25 cellular contexts compared by ENCODE assay signal in the genomic region with DNA sequence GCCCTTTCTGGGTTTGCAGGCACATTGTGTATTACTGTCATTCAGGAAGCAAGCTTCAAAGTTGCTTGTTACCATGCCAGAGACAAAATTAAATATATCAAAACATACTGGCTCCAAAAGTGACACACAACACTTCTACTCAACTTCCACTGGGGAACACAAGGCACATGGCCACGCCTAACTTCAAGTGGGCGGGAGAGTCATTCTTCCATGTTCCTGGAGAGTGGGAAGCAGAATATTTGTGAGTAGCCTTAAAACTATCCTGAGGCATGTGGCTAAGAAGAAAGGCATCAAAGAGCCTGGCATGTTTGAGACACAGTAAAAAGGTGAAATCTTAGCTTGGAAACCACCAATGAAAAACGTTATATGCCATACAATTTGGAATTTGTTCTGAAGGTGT.
DNase-seq lines count a peak whose midpoint lies in the region; ATAC-seq, FAIRE-seq and TF ChIP-seq lines count a peak whose summit lies in the region.
"Had no signal": no experiment of that assay in that cellular context is flagged by ENCODE, and none has a peak within 500 bp of the region (broad histone marks: within the 10 kb centered on the region; RNA-seq: fewer than 3 reads in every experiment).

No MANE protein-coding gene starts in this region.

- no peak overlapping the region for H3K4me3 ChIP-seq in GM23248
- H3K4me3 ChIP-seq in astrocyte (ENCODE audit: insufficient read depth, low read depth, low read length): no peak overlapping the region
- H3K4me3 ChIP-seq: A549, left lung had no signal

- TF ChIP-seq CTCF in astrocyte (IDR thresholded peaks at IDR 0.05; ENCODE audit: insufficient read depth, low read depth, low read length): no peak

- H3K9me3 Mint-ChIP-seq in astrocyte (ENCODE audit: unreplicated experiment): no peaks in the 10 kb centered on the region
- H3K9me3 Mint-ChIP-seq: T-helper 2 cell treated with Interferon-gamma antibody and Interleukin-4, amounts not matched to agents 5 μg/mL and 100 μg/mL, for 36 hours; type B pancreatic cell had no signal

- DNase-seq in AG08395 (ENCODE audit: low spot score) (peak; percentile 10), GM23248 (peak; percentile 89), astrocyte (ENCODE audit: low read depth) (peak; percentile 76), kidney tubule cell (ENCODE audit: low spot score) (peak; percentile 25), T1000 (lab: John Stamatoyannopoulos, UW) (no peak), NCI-H1436 treated with DMSO at 0.1 percent for 48 hours (lab: John Stamatoyannopoulos, UW) (no peak)
- DNase-seq: anterior cingulate cortex; C1 segment of cervical spinal cord; Calu3; left lung; naive thymus-derived CD4-positive, alpha-beta T cell; NCI-H1694 treated with DMSO at 0.1 percent for 48 hours; NCI-H2227 treated with DMSO at 0.1 percent for 48 hours; nucleus accumbens; stimulated activated CD4-positive, alpha-beta T cell treated with anti-CD3 and anti-CD28 coated beads, Interleukin-1b, Interleukin-23, amount 100 ng/mL, for 48 hours; WERI-Rb-1 had no signal

- 10 to 14% methylated on average over 3 of the region's 3 CpGs for WGBS in GM23248 (ENCODE audit: low coverage in 1 of 2, low lambda C conversion rate in 2 of 2, missing lambda C conversion rate in 2 of 2), 2 experiments

- H3K4me1 Mint-ChIP-seq in astrocyte (ENCODE audit: low read depth, unreplicated experiment): peaks cover 6% of the 10 kb centered on the region

- H3K4me1 ChIP-seq in GM23248 (ENCODE audit: insufficient read depth) (peaks cover 37% of the 10 kb centered on the region), astrocyte (ENCODE audit: insufficient read depth, low read length) (peaks cover 22% of the 10 kb centered on the region)

- H3K9me2 ChIP-seq in GM23248 (ENCODE audit: insufficient read depth): no peaks in the 10 kb centered on the region

- H2AFZ ChIP-seq in GM23248 (no peak overlapping the region), astrocyte (ENCODE audit: low read depth, low read length) (no peak overlapping the region)

- H3K79me2 ChIP-seq in GM23248 (ENCODE audit: insufficient read depth) (no peaks in the 10 kb centered on the region), astrocyte (ENCODE audit: insufficient read depth, low read length) (no peaks in the 10 kb centered on the region)

- no peaks in the 10 kb centered on the region for H3K36me3 ChIP-seq in GM23248 (ENCODE audit: low read depth)
- no peaks in the 10 kb centered on the region for H3K36me3 ChIP-seq in astrocyte (ENCODE audit: insufficient read depth, low read length)
- H3K36me3 ChIP-seq: left lung, WERI-Rb-1 had no signal

- H3K9ac ChIP-seq in GM23248 (no peak overlapping the region), astrocyte (ENCODE audit: low read length) (no peak overlapping the region)

- H3K36me3 Mint-ChIP-seq in astrocyte (ENCODE audit: low read depth, unreplicated experiment): no peaks in the 10 kb centered on the region
- H3K36me3 Mint-ChIP-seq: type B pancreatic cell had no signal

- in situ Hi-C loops in GM23248 (cut with MboI): no loop called here

- peak overlapping the region; percentile 31 for H3K4me2 ChIP-seq in GM23248 (ENCODE audit: unreplicated experiment)
- no peak overlapping the region for H3K4me2 ChIP-seq in astrocyte (ENCODE audit: low read length)
- H3K4me2 ChIP-seq: A549 had no signal

- FAIRE-seq in astrocyte (lab: Jason Lieb, UNC): peak; percentile 82
- FAIRE-seq: A549, frontal cortex, HTR-8/SVneo had no signal

- H3K9me3 ChIP-seq in GM23248 (ENCODE audit: low read depth): no peaks in the 10 kb centered on the region
- no peaks in the 10 kb centered on the region for H3K9me3 ChIP-seq in astrocyte (ENCODE audit: insufficient read depth, low read depth, low read length)
- H3K9me3 ChIP-seq: A549, left lung had no signal

- H3K27me3 Mint-ChIP-seq in astrocyte (ENCODE audit: low read depth, unreplicated experiment): no peaks in the 10 kb centered on the region
- H3K27me3 Mint-ChIP-seq: type B pancreatic cell had no signal

- H3K27me3 ChIP-seq in GM23248 (replicated peaks; ENCODE audit: insufficient read depth): no peaks in the 10 kb centered on the region
- H3K27me3 ChIP-seq in astrocyte (ENCODE audit: insufficient read depth, low read length): no peaks in the 10 kb centered on the region
- H3K27me3 ChIP-seq: left lung had no signal

- no peak overlapping the region for H3K27ac Mint-ChIP-seq in astrocyte (ENCODE audit: unreplicated experiment)
- H3K27ac Mint-ChIP-seq: activated naive CD4-positive, alpha-beta T cell treated with anti-CD3 and anti-CD28 coated beads, Interleukin-2, amount 50 U/mL, for 72 hours; naive thymus-derived CD4-positive, alpha-beta T cell; T-helper 2 cell treated with Interferon-gamma antibody and Interleukin-4, amounts not matched to agents 5 μg/mL and 100 μg/mL, for 36 hours; type B pancreatic cell had no signal

- H3F3A ChIP-seq in GM23248 (ENCODE audit: insufficient read depth): peaks cover 21% of the 10 kb centered on the region

- no peaks in the 10 kb centered on the region for H4K20me1 ChIP-seq in GM23248 (ENCODE audit: insufficient read depth)
- no peaks in the 10 kb centered on the region for H4K20me1 ChIP-seq in astrocyte (ENCODE audit: insufficient read depth, low read length)

- ATAC-seq in GM19467 (IDR thresholded peaks at IDR 0.05; ENCODE audit: unreplicated experiment) (no peak), HG02970 (IDR thresholded peaks at IDR 0.05; ENCODE audit: low FRiP score, unreplicated experiment) (no peak)
- ATAC-seq: activated naive CD4-positive, alpha-beta T cell treated with anti-CD3 and anti-CD28 coated beads, Interleukin-2, amount 50 U/mL, for 72 hours; left lung; naive thymus-derived CD4-positive, alpha-beta T cell; SK-N-SH treated with all-trans-retinoic acid at 6 μM for 48 hours had no signal

- peak overlapping the region; percentile 25; the same call in 1 of the 2 replicates for H3K27ac ChIP-seq in GM23248
- no peak overlapping the region for H3K27ac ChIP-seq in astrocyte (ENCODE audit: low read depth, low read length)
- H3K27ac ChIP-seq: A549, left lung, WERI-Rb-1 had no signal

- no peak overlapping the region for H3K4me3 Mint-ChIP-seq in astrocyte (ENCODE audit: unreplicated experiment)
- H3K4me3 Mint-ChIP-seq: naive thymus-derived CD4-positive, alpha-beta T cell; T-helper 2 cell treated with Interferon-gamma antibody and Interleukin-4, amounts not matched to agents 5 μg/mL and 100 μg/mL, for 36 hours; type B pancreatic cell had no signal

Comparison
In these comparisons a context has a peak if more than half of its experiments do, and no peak if none do; other contexts are left out.
1. DNase-seq: peak in AG08395 (single experiment), GM23248 (single experiment), astrocyte (single experiment) and kidney tubule cell (single experiment); none in T1000 (single experiment) and NCI-H1436 treated with DMSO at 0.1 percent for 48 hours (single experiment).